In the genomic region with DNA sequence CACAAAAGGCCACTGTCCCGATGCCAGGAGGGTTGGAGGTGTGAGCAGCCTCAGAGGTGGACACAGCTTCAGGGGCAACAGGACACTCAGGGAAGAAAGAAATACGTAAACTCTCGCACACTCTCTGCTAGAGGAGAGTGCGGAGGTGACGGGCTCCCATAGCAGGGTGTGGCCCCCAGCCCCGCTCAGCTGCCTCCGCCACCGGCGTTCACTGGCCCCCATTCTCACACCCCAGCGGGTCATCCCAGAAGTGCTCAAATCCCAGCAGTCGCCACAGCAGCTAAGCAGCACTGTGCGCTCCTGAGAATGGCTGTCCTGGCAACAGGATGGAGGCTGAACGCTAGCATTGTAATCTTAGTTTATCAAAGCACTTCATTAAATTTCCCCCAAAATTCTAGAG, we compare ENCODE assay signal across 25 cellular contexts.
DNase-seq lines count a peak whose midpoint lies in the region; ATAC-seq, FAIRE-seq and TF ChIP-seq lines count a peak whose summit lies in the region.
"Had no signal": no experiment of that assay in that cellular context is flagged by ENCODE, and none has a peak within 500 bp of the region (broad histone marks: within the 10 kb centered on the region; RNA-seq: fewer than 3 reads in every experiment).

No MANE protein-coding gene starts in this region.

- peaks cover 2% of the 10 kb centered on the region; the same call in 1 of the 2 replicates for H3K79me1 ChIP-seq in H1 (ENCODE audit: low read depth, low read length)
- no peaks in the 10 kb centered on the region for H3K79me1 ChIP-seq in trophoblast cell (ENCODE audit: low read length)

- H3K27ac ChIP-seq in H1 (ENCODE audit: low read depth, low read length) (no peak overlapping the region), neural progenitor cell (no peak overlapping the region), osteoblast (ENCODE audit: low read depth, low read length) (no peak overlapping the region), spleen (no peak overlapping the region), trophoblast cell (ENCODE audit: low read depth, low read length) (no peak overlapping the region)
- H3K27ac ChIP-seq: BLaER1 had no signal

- H2BK20ac ChIP-seq in H1 (ENCODE audit: low read length), result no peak overlapping the region

- H3K36me3 Mint-ChIP-seq in neural progenitor cell (no peaks in the 10 kb centered on the region), glutamatergic neuron (ENCODE audit: unreplicated experiment) (peaks cover 5% of the 10 kb centered on the region)
- H3K36me3 Mint-ChIP-seq: CD14-positive monocyte; CD4-positive, alpha-beta memory T cell; CD4-positive, CD25-positive, alpha-beta regulatory T cell; CD8-positive, alpha-beta memory T cell had no signal

- H3K27me3 ChIP-seq in H1 (replicated peaks in 1 of 4; ENCODE audit: control insufficient read depth in 3 of 4, extremely low read depth in 1 of 4, insufficient read depth in 3 of 4, low read length in 3 of 4) (no peaks in the 10 kb centered on the region), neural progenitor cell (no peaks in the 10 kb centered on the region), osteoblast (ENCODE audit: insufficient read depth, low read length) (no peaks in the 10 kb centered on the region), spleen (replicated peaks in 1 of 7) (peaks cover 0 to 16% (median 0%) of the 10 kb centered on the region in 7 donors), trophoblast cell (ENCODE audit: insufficient read depth, low read length) (no peaks in the 10 kb centered on the region)
- H3K27me3 ChIP-seq: BLaER1 had no signal

- H3K23me2 ChIP-seq in H1 (ENCODE audit: low read depth, low read length), result no peaks in the 10 kb centered on the region

- no peak overlapping the region for H3K9ac ChIP-seq in H1 (replicated peaks in 1 of 4; ENCODE audit: extremely low read depth in 1 of 4, low read depth in 3 of 4, low read length in 3 of 4)
- H3K9ac ChIP-seq in neural progenitor cell, result no peak overlapping the region
- no peak overlapping the region for H3K9ac ChIP-seq in trophoblast cell (ENCODE audit: low read length)
- H3K9ac ChIP-seq: BLaER1 had no signal

- no peaks in the 10 kb centered on the region; a peak in 1 of 7 replicates for H3K4me1 ChIP-seq in H1 (replicated peaks in 1 of 4; ENCODE audit: control insufficient read depth in 3 of 4, insufficient read depth in 4 of 4, low read length in 3 of 4)
- no peaks in the 10 kb centered on the region for H3K4me1 ChIP-seq in neural progenitor cell
- H3K4me1 ChIP-seq in osteoblast (ENCODE audit: insufficient read depth, low read length), result no peaks in the 10 kb centered on the region
- no peaks in the 10 kb centered on the region for H3K4me1 ChIP-seq in spleen
- H3K4me1 ChIP-seq in trophoblast cell (ENCODE audit: control insufficient read depth in 1 of 2, insufficient read depth in 2 of 2, low read length in 2 of 2), result no peaks in the 10 kb centered on the region
- H3K4me1 ChIP-seq: BE2C, BLaER1 had no signal

- H3K79me2 ChIP-seq in H1 (ENCODE audit: control insufficient read depth in 1 of 2, insufficient read depth in 2 of 2, low read length in 2 of 2) (no peaks in the 10 kb centered on the region), neural progenitor cell (ENCODE audit: low read depth) (no peaks in the 10 kb centered on the region), osteoblast (ENCODE audit: insufficient read depth, low read length) (no peaks in the 10 kb centered on the region), trophoblast cell (ENCODE audit: control insufficient read depth, insufficient read depth, low read length, poor library complexity) (no peaks in the 10 kb centered on the region)

- H2BK5ac ChIP-seq in H1 (ENCODE audit: low read depth, low read length), result no peak overlapping the region
- no peak overlapping the region for H2BK5ac ChIP-seq in trophoblast cell (ENCODE audit: low read depth, low read length, poor library complexity)

- H2AK5ac ChIP-seq in H1 (ENCODE audit: low read depth, low read length) (no peak overlapping the region), trophoblast cell (ENCODE audit: low read length) (no peak overlapping the region)

- no peak overlapping the region for H3K27ac Mint-ChIP-seq in neural progenitor cell
- H3K27ac Mint-ChIP-seq in glutamatergic neuron (ENCODE audit: unreplicated experiment), result no peak overlapping the region
- H3K27ac Mint-ChIP-seq: CD14-positive monocyte; CD4-positive, alpha-beta memory T cell; CD4-positive, CD25-positive, alpha-beta regulatory T cell; CD8-positive, alpha-beta memory T cell had no signal

- H3K18ac ChIP-seq in H1 (ENCODE audit: extremely low read depth, low read length) (no peak overlapping the region), trophoblast cell (ENCODE audit: low read length) (no peak overlapping the region)

- peaks cover 2% of the 10 kb centered on the region for H3K4me1 Mint-ChIP-seq in neural progenitor cell
- H3K4me1 Mint-ChIP-seq in glutamatergic neuron (ENCODE audit: low read depth, unreplicated experiment), result no peaks in the 10 kb centered on the region
- H3K4me1 Mint-ChIP-seq: CD14-positive monocyte; CD4-positive, alpha-beta memory T cell; CD4-positive, CD25-positive, alpha-beta regulatory T cell; CD8-positive, alpha-beta memory T cell had no signal

- H3K9me3 Mint-ChIP-seq in neural progenitor cell (peaks cover 7% of the 10 kb centered on the region), glutamatergic neuron (ENCODE audit: unreplicated experiment) (peaks cover 6% of the 10 kb centered on the region)

- no peak for FAIRE-seq in H1 (lab: Jason Lieb, UNC)
- FAIRE-seq: A204.1, G401.6, GM12891, GM18507 had no signal

- no peak overlapping the region for H3K4me3 Mint-ChIP-seq in neural progenitor cell
- H3K4me3 Mint-ChIP-seq in glutamatergic neuron (ENCODE audit: unreplicated experiment), result no peak overlapping the region
- H3K4me3 Mint-ChIP-seq: CD14-positive monocyte; CD4-positive, alpha-beta memory T cell; CD4-positive, CD25-positive, alpha-beta regulatory T cell; CD8-positive, alpha-beta memory T cell had no signal

- 84% methylated on average over 12 of the region's 13 CpGs; no CpG with 5 or more reads in 1 of the 2 experiments for WGBS in H1 (ENCODE audit: extremely low coverage in 1 of 2, insufficient coverage in 1 of 2, insufficient read length in 1 of 2, insufficient replicate concordance in 2 of 2, low coverage in 1 of 2, low lambda C conversion rate in 2 of 2, missing lambda C conversion rate in 1 of 2), 2 experiments
- 80 to 91% (median 86%) methylated on average over 13 of the region's 13 CpGs for WGBS in spleen, 5 donors
- no CpG with 5 or more reads among the region's 13 CpGs for WGBS in trophoblast cell (ENCODE audit: extremely low coverage, insufficient coverage, insufficient read length)

- H3K23ac ChIP-seq in H1 (ENCODE audit: insufficient read length), result no peak overlapping the region
- no peak overlapping the region for H3K23ac ChIP-seq in trophoblast cell (ENCODE audit: low read length)

- TF ChIP-seq POLR2A in H1 (IDR thresholded peaks at IDR 0.05; ENCODE audit: control extremely low read depth in 1 of 2, low read depth in 2 of 2, low read length in 2 of 2), result no peak
- TF ChIP-seq POLR2A in spleen (IDR thresholded peaks at IDR 0.05), result no peak
- TF ChIP-seq POLR2A in GM18505 (IDR thresholded peaks at IDR 0.05; ENCODE audit: borderline replicate concordance, extremely low read depth, insufficient read depth, insufficient read length), result no peak

- no peak for ATAC-seq in GM18505 (IDR thresholded peaks at IDR 0.05; ENCODE audit: unreplicated experiment)

- DNase-seq in H1 (ENCODE audit: low read depth in 1 of 2, low spot score in 2 of 2) (no peak), neural progenitor cell (ENCODE audit: low spot score) (no peak), osteoblast (ENCODE audit: insufficient read length, low spot score, missing footprints) (peak; percentile 35), spleen (peak; percentile 65), NCI-H1417 treated with DMSO at 0.1 percent for 48 hours (lab: John Stamatoyannopoulos, UW) (no peak), trophoblast cell (no peak), glutamatergic neuron (no peak)
- DNase-seq: 8988T; ACHN; BE2C; C1 segment of cervical spinal cord; CD4-positive, alpha-beta memory T cell; CD4-positive, CD25-positive, alpha-beta regulatory T cell; CD8-positive, alpha-beta memory T cell; COR-L47; DMS 273 treated with DMSO at 0.1 percent for 48 hours; DMS79 treated with DMSO at 0.1 percent for 48 hours; GF-D8 had no signal

- no peak overlapping the region for H4K5ac ChIP-seq in H1 (ENCODE audit: insufficient read length, low read depth, low read length)

- H4K91ac ChIP-seq in H1 (replicated peaks; ENCODE audit: insufficient read length, low read length), result no peak overlapping the region
- H4K91ac ChIP-seq in trophoblast cell (ENCODE audit: low read depth, low read length), result no peak overlapping the region

- H3K27me3 Mint-ChIP-seq in neural progenitor cell (ENCODE audit: insufficient read depth, low read depth) (peaks cover 7% of the 10 kb centered on the region), glutamatergic neuron (ENCODE audit: unreplicated experiment) (peaks cover 6% of the 10 kb centered on the region)
- H3K27me3 Mint-ChIP-seq: CD4-positive, CD25-positive, alpha-beta regulatory T cell had no signal

- H4K12ac ChIP-seq in trophoblast cell (ENCODE audit: low read depth, low read length), result no peak overlapping the region

- CTCF ChIA-PET in H1 (lab: Charles Lee; ENCODE audit: partially characterized antibody), result no interaction called here

- intact Hi-C loops in spleen (cut with DNase I; ENCODE audit: low total_unique reads), result no loop called here

- TF ChIP-seq EP300 in H1 (IDR thresholded peaks at IDR 0.05; ENCODE audit: borderline replicate concordance in 1 of 2, low read depth in 2 of 2, low read length in 2 of 2), result no peak

- H3K36me3 ChIP-seq in H1 (ENCODE audit: control insufficient read depth in 2 of 4, insufficient read depth in 4 of 4, low read length in 3 of 4) (no peaks in the 10 kb centered on the region), neural progenitor cell (no peaks in the 10 kb centered on the region), osteoblast (ENCODE audit: insufficient read depth, low read length) (no peaks in the 10 kb centered on the region), spleen (no peaks in the 10 kb centered on the region), trophoblast cell (ENCODE audit: control insufficient read depth in 1 of 2, insufficient read depth in 2 of 2, low read length in 2 of 2) (no peaks in the 10 kb centered on the region)
- H3K36me3 ChIP-seq: BE2C, BLaER1 had no signal

- H2BK12ac ChIP-seq in H1 (ENCODE audit: low read depth, low read length) (no peak overlapping the region), trophoblast cell (ENCODE audit: low read length) (no peak overlapping the region)

- no peaks in the 10 kb centered on the region for H4K20me1 ChIP-seq in H1 (replicated peaks in 1 of 2; ENCODE audit: control insufficient read depth in 1 of 2, insufficient read depth in 2 of 2, low read length in 2 of 2)
- H4K20me1 ChIP-seq in neural progenitor cell (ENCODE audit: low read depth), result no peaks in the 10 kb centered on the region
- H4K20me1 ChIP-seq in osteoblast (ENCODE audit: insufficient read depth, low read length), result no peaks in the 10 kb centered on the region
- H4K20me1 ChIP-seq: BLaER1 had no signal

- no peak for TF ChIP-seq RAD21 in H1 (IDR thresholded peaks at IDR 0.05 in 1 of 2, conservative IDR thresholded peaks at IDR 0.05 in 1 of 2; ENCODE audit: low read depth in 2 of 2, low read length in 2 of 2)

- no peaks in the 10 kb centered on the region for H3K9me3 ChIP-seq in H1 (ENCODE audit: insufficient read depth in 2 of 2, low read depth in 1 of 2, low read length in 1 of 2)
- H3K9me3 ChIP-seq in neural progenitor cell (ENCODE audit: low read depth), result no peaks in the 10 kb centered on the region
- H3K9me3 ChIP-seq in osteoblast (ENCODE audit: low read depth, low read length), result no peaks in the 10 kb centered on the region
- H3K9me3 ChIP-seq in spleen, result no peaks in the 10 kb centered on the region
- peaks cover 3% of the 10 kb centered on the region for H3K9me3 ChIP-seq in trophoblast cell (ENCODE audit: insufficient read depth, low read depth, low read length)
- H3K9me3 ChIP-seq: BE2C, BLaER1 had no signal

- no peak overlapping the region for H2BK120ac ChIP-seq in H1 (replicated peaks; ENCODE audit: low read depth, low read length)
- no peak overlapping the region for H2BK120ac ChIP-seq in trophoblast cell (ENCODE audit: insufficient read depth, low read length, poor library complexity)

- H3K4me3 ChIP-seq in H1 (ENCODE audit: extremely low read depth in 1 of 4, insufficient read depth in 2 of 4, low read depth in 3 of 4, low read length in 4 of 4) (no peak overlapping the region), neural progenitor cell (no peak overlapping the region), osteoblast (ENCODE audit: insufficient read depth, low read length) (no peak overlapping the region), spleen (no peak overlapping the region), trophoblast cell (ENCODE audit: low read depth, low read length) (no peak overlapping the region)
- H3K4me3 ChIP-seq: BLaER1 had no signal

- no peak overlapping the region for H3K4ac ChIP-seq in H1 (replicated peaks; ENCODE audit: insufficient read length, low read depth, low read length)
- H3K4ac ChIP-seq in trophoblast cell (ENCODE audit: low read depth, low read length), result no peak overlapping the region

- no peak overlapping the region for H3K14ac ChIP-seq in H1 (ENCODE audit: insufficient read length)
- no peak overlapping the region for H3K14ac ChIP-seq in trophoblast cell (ENCODE audit: low read length)

- POLR2A ChIA-PET in H1 (lab: Charles Lee; ENCODE audit: partially characterized antibody), result no interaction called here

- H3F3A ChIP-seq in neural progenitor cell (ENCODE audit: low read depth), result no peaks in the 10 kb centered on the region

- H2AFZ ChIP-seq in H1 (ENCODE audit: low read length) (no peak overlapping the region), neural progenitor cell (replicated peaks) (peak overlapping the region; percentile 68), osteoblast (ENCODE audit: low read length) (no peak overlapping the region), trophoblast cell (ENCODE audit: insufficient read depth, low read length, poor library complexity) (no peak overlapping the region)

- no peak overlapping the region for H3K56ac ChIP-seq in H1 (replicated peaks; ENCODE audit: insufficient read length, low read depth, low read length)

- H4K8ac ChIP-seq in H1 (ENCODE audit: extremely low read depth, insufficient read depth, low read length) (peak overlapping the region; percentile 94), trophoblast cell (ENCODE audit: low read depth, low read length) (no peak overlapping the region)

- TF ChIP-seq CTCF in H1 (IDR thresholded peaks at IDR 0.05; ENCODE audit: control extremely low read depth in 1 of 3, insufficient read depth in 1 of 3, low read depth in 1 of 3, low read length in 3 of 3) (no peak), neural progenitor cell (IDR thresholded peaks at IDR 0.05) (no peak), osteoblast (IDR thresholded peaks at IDR 0.05; ENCODE audit: extremely low read depth, low read depth, low read length) (no peak), spleen (IDR thresholded peaks at IDR 0.05 in 8 of 11, conservative IDR thresholded peaks at IDR 0.05 in 3 of 11) (no peak), glutamatergic neuron (IDR thresholded peaks at IDR 0.05; ENCODE audit: partially characterized antibody, unreplicated experiment) (no peak)

- no peak overlapping the region for H2BK15ac ChIP-seq in H1 (ENCODE audit: low read length)

- H3K4me2 ChIP-seq in H1 (ENCODE audit: insufficient read depth in 1 of 2, low read depth in 2 of 2, low read length in 2 of 2), result no peak overlapping the region
- H3K4me2 ChIP-seq in neural progenitor cell, result no peak overlapping the region
- no peak overlapping the region for H3K4me2 ChIP-seq in osteoblast (ENCODE audit: insufficient read depth, low read length)
- H3K4me2 ChIP-seq in trophoblast cell (ENCODE audit: low read length), result no peak overlapping the region
- H3K4me2 ChIP-seq: BLaER1 had no signal

Comparison
In these comparisons a context has a peak if more than half of its experiments do, and no peak if none do; other contexts are left out.
1. DNase-seq: peak in osteoblast (single experiment) and spleen (single experiment); none in H1 (0 of 2), neural progenitor cell (single experiment), NCI-H1417 treated with DMSO at 0.1 percent for 48 hours (single experiment), trophoblast cell (0 of 2) and glutamatergic neuron (single experiment).